ENCODE assay signal across 16 cellular contexts in genomic region chr9:127333326-127334064, GRCh38.
A peak's percentile ranks its signal among the peaks of the same experiment; 100 is the strongest.
DNase-seq lines count a peak whose midpoint lies in the region; ATAC-seq and TF ChIP-seq lines count a peak whose summit lies in the region.
"Had no signal": no experiment of that assay in that cellular context is flagged by ENCODE, and none has a peak within 500 bp of the region (broad histone marks: within the 10 kb centered on the region; RNA-seq: fewer than 3 reads in every experiment).

No MANE protein-coding gene starts in this region.

- H3K4me1 ChIP-seq in HEK293 (ENCODE audit: control insufficient read depth, insufficient read depth, low read length), result peaks cover 4% of the 10 kb centered on the region; the same call in 1 of the 2 replicates
- peaks cover 34% of the 10 kb centered on the region for H3K4me1 ChIP-seq in SJCRH30
- H3K4me1 ChIP-seq in hepatocyte (ENCODE audit: insufficient read depth), result peaks cover 30% of the 10 kb centered on the region
- peaks cover 14 to 61% (median 35%) of the 10 kb centered on the region in 4 donors for H3K4me1 ChIP-seq in stomach
- H3K4me1 ChIP-seq: BLaER1 had no signal

- H3K79me2 ChIP-seq in hepatocyte, result no peaks in the 10 kb centered on the region

- peaks cover 7% of the 10 kb centered on the region for H3K36me3 Mint-ChIP-seq in stimulated activated memory B cell treated with anti-CD40 and anti-IgM and Interleukin-4, amounts not matched to agents 10 μg/mL and 1 μg/mL and 100 μg/mL, for 72 hours

- no peak for TF ChIP-seq POLR2A in stomach (IDR thresholded peaks at IDR 0.05)

- CTCF ChIA-PET in HEK293 (lab: Yijun Ruan, JAX), result no interaction called here

- H3K36me3 ChIP-seq in HEK293 (ENCODE audit: control insufficient read depth in 2 of 2, insufficient read depth in 1 of 2, low read length in 2 of 2), result peaks cover 0 to 13% of the 10 kb centered on the region in 2 experiments; a peak in 1 of 3 replicates
- no peaks in the 10 kb centered on the region for H3K36me3 ChIP-seq in SJCRH30
- H3K36me3 ChIP-seq in hepatocyte (replicated peaks; ENCODE audit: insufficient read depth, low read depth), result no peaks in the 10 kb centered on the region
- no peaks in the 10 kb centered on the region for H3K36me3 ChIP-seq in stomach
- H3K36me3 ChIP-seq: BLaER1, left lung had no signal

- H3K4me1 Mint-ChIP-seq in stimulated activated memory B cell treated with anti-CD40 and anti-IgM and Interleukin-4, amounts not matched to agents 10 μg/mL and 1 μg/mL and 100 μg/mL, for 72 hours, result no peaks in the 10 kb centered on the region

- ATAC-seq in stimulated activated memory B cell treated with anti-CD40 and anti-IgM and Interleukin-4, amounts not matched to agents 10 μg/mL and 1 μg/mL and 100 μg/mL, for 72 hours, result no peak
- ATAC-seq in GM21529 (IDR thresholded peaks at IDR 0.05; ENCODE audit: unreplicated experiment), result no peak
- ATAC-seq: left lung, Panc1 had no signal

- no peak overlapping the region for H2AFZ ChIP-seq in hepatocyte

- H3K9me3 ChIP-seq in HEK293 (ENCODE audit: control insufficient read depth, insufficient read depth, low read depth, low read length) (no peaks in the 10 kb centered on the region), SJCRH30 (replicated peaks) (no peaks in the 10 kb centered on the region), hepatocyte (ENCODE audit: low read depth) (no peaks in the 10 kb centered on the region), stomach (no peaks in the 10 kb centered on the region)
- H3K9me3 ChIP-seq: BLaER1, left lung had no signal

- H3K4me3 ChIP-seq in HEK293 (ENCODE audit: low read depth, low read length), result no peak overlapping the region
- no peak overlapping the region for H3K4me3 ChIP-seq in SJCRH30
- no peak overlapping the region for H3K4me3 ChIP-seq in hepatocyte
- no peak overlapping the region for H3K4me3 ChIP-seq in stomach
- H3K4me3 ChIP-seq: BLaER1, left lung had no signal

- no peak overlapping the region for H3K27ac Mint-ChIP-seq in stimulated activated memory B cell treated with anti-CD40 and anti-IgM and Interleukin-4, amounts not matched to agents 10 μg/mL and 1 μg/mL and 100 μg/mL, for 72 hours

- no peak overlapping the region for H3K4me3 Mint-ChIP-seq in stimulated activated memory B cell treated with anti-CD40 and anti-IgM and Interleukin-4, amounts not matched to agents 10 μg/mL and 1 μg/mL and 100 μg/mL, for 72 hours

- H3K27ac ChIP-seq in HEK293 (ENCODE audit: extremely low read depth, low read depth, low read length), result no peak overlapping the region
- no peak overlapping the region; the same call in 1 of the 2 replicates for H3K27ac ChIP-seq in SJCRH30
- H3K27ac ChIP-seq in hepatocyte, result peak overlapping the region; percentile 22
- peak overlapping the region; percentile 33 to 65 (median 56) for H3K27ac ChIP-seq in stomach
- H3K27ac ChIP-seq: BLaER1, left lung had no signal

- DNase-seq in SJCRH30, result peak; percentile 38 to 72
- DNase-seq in hepatocyte (ENCODE audit: low spot score), result no peak
- no peak for DNase-seq in stomach
- DNase-seq in NCI-H1105 (lab: John Stamatoyannopoulos, UW), result no peak
- DNase-seq in anterior cingulate cortex (lab: John Stamatoyannopoulos, UW), result no peak
- DNase-seq: activated CD4-positive, alpha-beta T cell treated with anti-CD3 and anti-CD28 coated beads, Interleukin-2, amount 50 U/mL, for 1 hour; H7; left lung; NCI-H446; stimulated activated CD4-positive, alpha-beta T cell treated with anti-CD3 and anti-CD28 coated beads, Interleukin-15, amount 100 ng/mL, for 24 hours; T-helper 2 cell had no signal

- no peaks in the 10 kb centered on the region for H3K9me2 ChIP-seq in hepatocyte (replicated peaks; ENCODE audit: insufficient read depth)

- POLR2A ChIA-PET in HEK293 (lab: Yijun Ruan, JAX), result interaction anchor here (0.6 kb wide), 1 partner anchor 38 kb away, joined by 4 read pairs; no protein-coding TSS in a partner anchor

- H3K9me3 Mint-ChIP-seq in stimulated activated memory B cell treated with anti-CD40 and anti-IgM and Interleukin-4, amounts not matched to agents 10 μg/mL and 1 μg/mL and 100 μg/mL, for 72 hours, result no peaks in the 10 kb centered on the region

- peak overlapping the region; percentile 27 for H3K4me2 ChIP-seq in hepatocyte
- H3K4me2 ChIP-seq: BLaER1 had no signal

- H3K27me3 Mint-ChIP-seq in stimulated activated memory B cell treated with anti-CD40 and anti-IgM and Interleukin-4, amounts not matched to agents 10 μg/mL and 1 μg/mL and 100 μg/mL, for 72 hours, result no peaks in the 10 kb centered on the region

- TF ChIP-seq EP300 in stomach (IDR thresholded peaks at IDR 0.05), result no peak

- WGBS in hepatocyte (ENCODE audit: low lambda C conversion rate, missing lambda C conversion rate), result 33% methylated on average over 4 of the region's 4 CpGs
- WGBS in stomach, 5 donors, result 62 to 83% (median 71%) methylated on average over 4 of the region's 4 CpGs

- H4K20me1 ChIP-seq in hepatocyte (ENCODE audit: insufficient read depth, poor library complexity, severe bottlenecking), result no peaks in the 10 kb centered on the region
- H4K20me1 ChIP-seq: BLaER1 had no signal

- intact Hi-C loops in stomach (cut with DNase I; ENCODE audit: low total_unique reads), result no loop called here

- H3K27me3 ChIP-seq in SJCRH30 (no peaks in the 10 kb centered on the region), hepatocyte (no peaks in the 10 kb centered on the region), stomach (no peaks in the 10 kb centered on the region)
- H3K27me3 ChIP-seq: BLaER1, left lung had no signal

- no peak for TF ChIP-seq CTCF in HEK293 (tag by site-specific recombination; IDR thresholded peaks at IDR 0.05)
- TF ChIP-seq CTCF in hepatocyte (IDR thresholded peaks at IDR 0.05; ENCODE audit: poor library complexity), result no peak
- no peak for TF ChIP-seq CTCF in stomach (IDR thresholded peaks at IDR 0.05)

TF ChIP-seq in HEK293, 187 proteins besides CTCF, POLR2A, EP300 and RAD21 (continues in another document):
- TF ChIP-seq ZBTB26 (tag by site-specific recombination; optimal IDR thresholded peaks at IDR 0.05) (no peak), KLF7 (tag by site-specific recombination; IDR thresholded peaks at IDR 0.05; ENCODE audit: borderline replicate concordance) (no peak), SP7 (tag by site-specific recombination; IDR thresholded peaks at IDR 0.05) (no peak), PBX3 (CRISPR knock-in tag; IDR thresholded peaks at IDR 0.05) (no peak), ZNF280D (tag by site-specific recombination; IDR thresholded peaks at IDR 0.05) (no peak), ZNF354C (tag by site-specific recombination; IDR thresholded peaks at IDR 0.05; ENCODE audit: borderline replicate concordance, low read depth) (no peak), ZBTB44 (tag by site-specific recombination; IDR thresholded peaks at IDR 0.05) (no peak), WT1 (tag by site-specific recombination; IDR thresholded peaks at IDR 0.05) (peak; percentile 86), ZNF221 (tag by site-specific recombination; IDR thresholded peaks at IDR 0.05; ENCODE audit: borderline replicate concordance) (no peak)

Comparison
In these comparisons a context has a peak if more than half of its experiments do, and no peak if none do; other contexts are left out.
1. H3K27ac ChIP-seq: peak in hepatocyte (single experiment) and stomach (5 of 5); none in HEK293 (single experiment) and SJCRH30 (single experiment).
2. DNase-seq: peak in SJCRH30 (2 of 2); none in hepatocyte (single experiment), stomach (single experiment), NCI-H1105 (single experiment) and anterior cingulate cortex (0 of 58).